Comparison of ENCODE assay signal across 11 cellular contexts in the genomic region with DNA sequence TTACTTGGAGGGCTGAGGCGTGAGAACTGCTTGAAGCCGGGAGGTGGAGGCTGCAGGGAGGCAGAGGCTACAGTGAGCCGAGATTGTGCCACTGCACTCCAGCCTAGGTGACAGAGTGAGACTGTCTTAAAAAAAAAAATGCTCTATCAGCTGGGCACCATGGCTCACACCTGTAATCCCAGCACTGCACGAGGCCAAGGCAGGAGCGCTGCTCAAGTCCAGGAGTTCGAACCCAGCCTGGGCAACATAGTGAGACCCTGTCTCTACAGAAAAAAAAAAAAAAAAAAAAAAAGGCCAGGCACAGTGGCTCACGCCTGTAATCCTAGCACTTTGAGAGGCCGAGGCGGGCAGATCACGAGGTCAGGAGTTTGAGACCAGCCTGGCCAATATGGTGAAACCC. TPM values are rescaled to one million over a fixed set of nuclear protein-coding genes. Genes with fewer than 3 reads are reported as not detected.
A peak's percentile ranks its signal among the peaks of the same experiment; 100 is the strongest.
DNase-seq lines count a peak whose midpoint lies in the region; ATAC-seq, FAIRE-seq and TF ChIP-seq lines count a peak whose summit lies in the region.
"Not testable (repeated sequence)": the region's sequence is repeated elsewhere in the genome, so short reads cannot be mapped to it uniquely, and the experiment has no call there.
"Had no signal": no experiment of that assay in that cellular context is flagged by ENCODE, and none has a peak within 500 bp of the region (broad histone marks: within the 10 kb centered on the region; RNA-seq: fewer than 3 reads in every experiment).

No MANE protein-coding gene starts in this region.

- H3K4me2 ChIP-seq in K562 (ENCODE audit: insufficient read depth, low read length); mesenchymal stem cell (ENCODE audit: low read length, poor library complexity, severe bottlenecking): not testable (repeated sequence)

- H3K23ac ChIP-seq in mesenchymal stem cell (ENCODE audit: low read length in 2 of 2) = not testable (repeated sequence)

- not testable (repeated sequence) for H4K91ac ChIP-seq in mesenchymal stem cell (ENCODE audit: low read length)

- not testable (repeated sequence) for DNase-seq in WTC11 (ENCODE audit: low spot score); K562 (ENCODE audit: extremely low read depth in 1 of 4, low spot score in 3 of 4); mesenchymal stem cell
- peak; percentile 26 for DNase-seq in Right ventricle myocardium inferior (ENCODE audit: missing footprints)

- H3K27ac ChIP-seq in HEK293 (ENCODE audit: extremely low read depth, low read depth, low read length); K562 (ENCODE audit: extremely low read depth, low read depth, low read length); mesenchymal stem cell (ENCODE audit: low read length, poor library complexity, severe bottlenecking): not testable (repeated sequence)
- H3K27ac ChIP-seq in cingulate gyrus (ENCODE audit: low read depth, low read length) = peak overlapping the region; percentile 65
- peak overlapping the region; percentile 56 for H3K27ac ChIP-seq in temporal lobe (ENCODE audit: low read depth, low read length)

- not testable (repeated sequence) for H3K27ac Mint-ChIP-seq in WTC11

- H3K4ac ChIP-seq in mesenchymal stem cell (ENCODE audit: low read depth in 1 of 2, low read length in 2 of 2) = not testable (repeated sequence)

- H3K4me1 Mint-ChIP-seq in WTC11 = not testable (repeated sequence)

- H2AFZ ChIP-seq in K562 (ENCODE audit: low read depth, low read length); mesenchymal stem cell (ENCODE audit: low read depth, low read length): not testable (repeated sequence)

- H3K79me2 ChIP-seq in K562 (ENCODE audit: control insufficient read depth, insufficient read depth, low read length) = peaks cover 60% of the 10 kb centered on the region

- peaks cover 16% of the 10 kb centered on the region for H3K79me1 ChIP-seq in mesenchymal stem cell (replicated peaks; ENCODE audit: low read length, poor library complexity, severe bottlenecking)

- H3K27me3 Mint-ChIP-seq in WTC11 (ENCODE audit: low read depth) = not testable (repeated sequence)

- H3K9ac ChIP-seq in K562 (ENCODE audit: insufficient read depth in 1 of 2, low read depth in 2 of 2, low read length in 2 of 2) = not testable (repeated sequence)
- H3K9ac ChIP-seq in mesenchymal stem cell (ENCODE audit: low read length) = peak overlapping the region; percentile 57

- not testable (repeated sequence) for H3K14ac ChIP-seq in mesenchymal stem cell (ENCODE audit: low read length in 2 of 2)

- H4K8ac ChIP-seq in mesenchymal stem cell (ENCODE audit: low read length) = not testable (repeated sequence)

- H3K36me3 ChIP-seq in HEK293 (ENCODE audit: control insufficient read depth in 2 of 2, insufficient read depth in 1 of 2, low read length in 2 of 2) (peaks cover 11 to 73% of the 10 kb centered on the region in 2 experiments; a peak in 2 of 3 replicates), K562 (ENCODE audit: control insufficient read depth, insufficient read depth, low read length) (peaks cover 80% of the 10 kb centered on the region), mesenchymal stem cell (ENCODE audit: control insufficient read depth in 1 of 2, insufficient read depth in 2 of 2, low read depth in 1 of 2, low read length in 2 of 2) (peaks cover 36 to 46% of the 10 kb centered on the region in 2 experiments)

- in situ Hi-C loops in K562 (cut with MboI) = not testable (repeated sequence)

- not testable (repeated sequence) for FAIRE-seq in K562 (lab: Jason Lieb, UNC)

- 94% methylated on average over 8 of the region's 10 CpGs for WGBS in K562 (ENCODE audit: insufficient coverage, low coverage, missing lambda C conversion rate)
- WGBS in mesenchymal stem cell = 97% methylated on average over 10 of the region's 10 CpGs

- not testable (repeated sequence) for H2BK15ac ChIP-seq in mesenchymal stem cell (ENCODE audit: low read depth, poor library complexity, severe bottlenecking)

- H3K36me3 Mint-ChIP-seq in WTC11 = peaks cover 30% of the 10 kb centered on the region

- H2AK5ac ChIP-seq in mesenchymal stem cell (ENCODE audit: low read length, severe bottlenecking) = not testable (repeated sequence)

- CTCF ChIA-PET in HEK293 (lab: Yijun Ruan, JAX); WTC11 (lab: Charles Lee); K562 (lab: Yijun Ruan, JAX; ENCODE audit: low intra/inter-chr PET ratio): not testable (repeated sequence)

- H3K4me3 Mint-ChIP-seq in WTC11 = not testable (repeated sequence)

- H3K4me1 ChIP-seq in HEK293 (ENCODE audit: control insufficient read depth, insufficient read depth, low read length); K562 (replicated peaks in 1 of 2; ENCODE audit: control insufficient read depth in 2 of 2, insufficient read depth in 2 of 2, low read length in 2 of 2): not testable (repeated sequence)
- H3K4me1 ChIP-seq in mesenchymal stem cell (ENCODE audit: control insufficient read depth, insufficient read depth, low read depth, low read length) = peaks cover 29% of the 10 kb centered on the region

- H3K9me3 Mint-ChIP-seq in WTC11 = not testable (repeated sequence)

- not testable (repeated sequence) for H3K9me3 ChIP-seq in HEK293 (ENCODE audit: control insufficient read depth, insufficient read depth, low read depth, low read length); K562 (replicated peaks; ENCODE audit: control insufficient read depth, insufficient read depth, low read depth, low read length); mesenchymal stem cell (ENCODE audit: control insufficient read depth, low read length)

- POLR2A ChIA-PET in HEK293 (lab: Yijun Ruan, JAX); WTC11 (lab: Charles Lee): not testable (repeated sequence)
- POLR2A ChIA-PET in K562 (lab: Yijun Ruan, JAX) = interaction anchor here (1.2 to 2.1 kb wide), 2 partner anchors 12 to 26 kb away, joined by 3 to 4 read pairs; no protein-coding TSS in a partner anchor

- not testable (repeated sequence) for H3K27me3 ChIP-seq in K562 (ENCODE audit: control insufficient read depth in 2 of 2, insufficient read depth in 2 of 2, low read length in 2 of 2); mesenchymal stem cell (ENCODE audit: control insufficient read depth in 1 of 2, insufficient read depth in 1 of 2, low read length in 2 of 2)

- H3K4me3 ChIP-seq in HEK293 (ENCODE audit: low read depth, low read length); K562; mesenchymal stem cell (ENCODE audit: insufficient read depth in 1 of 2, low read depth in 1 of 2, low read length in 2 of 2): not testable (repeated sequence)

- intact Hi-C loops in K562 (cut with micrococcal nuclease); Right ventricle myocardium inferior (cut with DNase I): not testable (repeated sequence)

- not testable (repeated sequence) for H2BK12ac ChIP-seq in mesenchymal stem cell (ENCODE audit: low read length in 2 of 2)

- not testable (repeated sequence) for TF ChIP-seq EP300 in K562 (IDR thresholded peaks at IDR 0.05; ENCODE audit: low read length)

- H2BK120ac ChIP-seq in mesenchymal stem cell (ENCODE audit: low read depth, low read length) = not testable (repeated sequence)

- ATAC-seq in WTC11, K562, Right ventricle myocardium inferior: not testable (repeated sequence)

- TF ChIP-seq CTCF in HEK293 (tag by site-specific recombination; IDR thresholded peaks at IDR 0.05); WTC11 (IDR thresholded peaks at IDR 0.05); K562 (IDR thresholded peaks at IDR 0.05 in 2 of 3, conservative IDR thresholded peaks at IDR 0.05 in 1 of 3; ENCODE audit: insufficient read depth in 2 of 3, low read depth in 1 of 3, low read length in 3 of 3): not testable (repeated sequence)

- BruUV-seq in K562 (replicated peaks; lab: Mats Ljungman, UMichigan) = not testable (repeated sequence)

- not testable (repeated sequence) for TF ChIP-seq POLR2A in K562 (conservative IDR thresholded peaks at IDR 0.05)

- H2BK5ac ChIP-seq in mesenchymal stem cell (ENCODE audit: low read depth, low read length, poor library complexity, severe bottlenecking) = not testable (repeated sequence)

- H3K18ac ChIP-seq in mesenchymal stem cell (ENCODE audit: low read depth in 1 of 2, low read length in 2 of 2) = not testable (repeated sequence)

- not testable (repeated sequence) for H3K9me1 ChIP-seq in K562 (ENCODE audit: control insufficient read depth, insufficient read depth, low read length)

- H4K20me1 ChIP-seq in K562 (replicated peaks; ENCODE audit: control insufficient read depth, insufficient read depth, low read length) = peaks cover 13% of the 10 kb centered on the region; the same call in 1 of the 2 replicates

- TF ChIP-seq RAD21 in K562 (CRISPR knock-in tag; conservative IDR thresholded peaks at IDR 0.05 in 1 of 2, IDR thresholded peaks at IDR 0.05 in 1 of 2) = not testable (repeated sequence)

RNA-seq across cellular contexts. Expression of a gene that starts 11.3 kb away (rescaled TPM):
- total RNA-seq in WTC11 (2021) (45.0 to 66.7 TPM (median 47.7 TPM) in 3 replicates), K562 (2014; rRNA removed) (99.1 and 118 TPM in 2 replicates), K562 (2014; rRNA removed; fragmentation: Illumina TruSeq; extraction: Trizol) (26.9 and 33.1 TPM in 2 replicates), K562 (2015; rRNA removed; fragmentation: Illumina TruSeq; extraction: Trizol) (48.3 and 49.6 TPM in 2 replicates), K562 (2021) (105 and 109 TPM in 2 replicates), Right ventricle myocardium inferior (39.8 TPM), temporal lobe (57.3 TPM)
- 127 and 320 TPM in 2 replicates for total RNA-seq in K562 (2011; cell fraction: chromatin; rRNA removed; ENCODE audit: low replicate concordance)
- total RNA-seq in K562 (2011; cell fraction: nucleolus; rRNA removed) = 226 and 230 TPM in 2 replicates
- 127 and 144 TPM in 2 replicates for total RNA-seq in K562 (2011; cell fraction: nucleoplasm; rRNA removed)
- polyA plus RNA-seq in K562 (2011; rRNA removed) (28.3 and 38.6 TPM in 2 replicates), K562 (2014; fragmentation: Illumina TruSeq; extraction: Trizol) (35.0 and 44.2 TPM in 2 replicates), K562 (2014; fragmentation: Nextera tagmentation; extraction: Ambion mirVana) (1 to 10 TPM; 3.9 to 5.6 TPM), K562 (2014; rRNA removed) (67.7 and 72.0 TPM in 2 replicates)
- polyA plus RNA-seq in K562 (2011; cell fraction: cytosol; rRNA removed) = 25.3 and 48.8 TPM in 2 replicates
- 122 and 226 TPM in 2 replicates for polyA plus RNA-seq in K562 (2011; cell fraction: nucleus; rRNA removed)
- polyA plus RNA-seq in K562 (2012) = 34.0 and 53.2 TPM in 2 replicates
- polyA minus RNA-seq in K562 (2011; rRNA and poly(A)+ RNA removed) = 43.8 and 47.1 TPM in 2 replicates
- 67.2 and 76.8 TPM in 2 replicates for polyA minus RNA-seq in K562 (2011; cell fraction: cytosol; rRNA and poly(A)+ RNA removed)
- 76.1 and 82.1 TPM in 2 replicates for polyA minus RNA-seq in K562 (2011; cell fraction: nucleus; rRNA and poly(A)+ RNA removed)
- polyA plus RNA-seq in mesenchymal stem cell (2013, experiment 1 of 2) = 17.9 TPM
- polyA plus RNA-seq in mesenchymal stem cell (2013, experiment 2 of 2) = 17.5 TPM

RNA-seq across cellular contexts. Expression of a gene that starts 26.6 kb away (rescaled TPM):
- total RNA-seq in WTC11 (2021) (113 to 128 TPM (median 119 TPM) in 3 replicates), K562 (2014; rRNA removed) (51.8 and 60.7 TPM in 2 replicates), K562 (2014; rRNA removed; fragmentation: Illumina TruSeq; extraction: Trizol) (76.3 and 81.4 TPM in 2 replicates), K562 (2015; rRNA removed; fragmentation: Illumina TruSeq; extraction: Trizol) (55.7 and 58.8 TPM in 2 replicates), K562 (2021) (112 and 126 TPM in 2 replicates), Right ventricle myocardium inferior (37.0 TPM), temporal lobe (90.0 TPM)
- 289 and 389 TPM in 2 replicates for total RNA-seq in K562 (2011; cell fraction: chromatin; rRNA removed; ENCODE audit: low replicate concordance)
- 139 and 156 TPM in 2 replicates for total RNA-seq in K562 (2011; cell fraction: nucleolus; rRNA removed)
- 199 and 236 TPM in 2 replicates for total RNA-seq in K562 (2011; cell fraction: nucleoplasm; rRNA removed)
- polyA plus RNA-seq in K562 (2011; rRNA removed) (48.5 and 59.2 TPM in 2 replicates), K562 (2014; fragmentation: Illumina TruSeq; extraction: Trizol) (62.7 and 74.1 TPM in 2 replicates), K562 (2014; fragmentation: Nextera tagmentation; extraction: Ambion mirVana) (1 to 10 TPM; 6.4 to 9.7 TPM), K562 (2014; rRNA removed) (53.5 and 58.5 TPM in 2 replicates)
- 29.9 and 35.2 TPM in 2 replicates for polyA plus RNA-seq in K562 (2011; cell fraction: cytosol; rRNA removed)
- polyA plus RNA-seq in K562 (2011; cell fraction: nucleus; rRNA removed) = 134 and 155 TPM in 2 replicates
- 52.3 and 53.7 TPM in 2 replicates for polyA plus RNA-seq in K562 (2012)
- polyA minus RNA-seq in K562 (2011; rRNA and poly(A)+ RNA removed) = 106 and 124 TPM in 2 replicates
- polyA minus RNA-seq in K562 (2011; cell fraction: cytosol; rRNA and poly(A)+ RNA removed) = 58.0 and 70.8 TPM in 2 replicates
- polyA minus RNA-seq in K562 (2011; cell fraction: nucleus; rRNA and poly(A)+ RNA removed) = 57.1 and 96.7 TPM in 2 replicates
- 17.1 TPM for polyA plus RNA-seq in mesenchymal stem cell (2013, experiment 1 of 2)
- 16.3 TPM for polyA plus RNA-seq in mesenchymal stem cell (2013, experiment 2 of 2)

RNA-seq across cellular contexts. Expression of a gene that starts 51.5 kb away (rescaled TPM):
- total RNA-seq in WTC11 (2021) (18.2 to 19.9 TPM (median 19.7 TPM) in 3 replicates), K562 (2014; rRNA removed) (39.9 and 43.8 TPM in 2 replicates), K562 (2014; rRNA removed; fragmentation: Illumina TruSeq; extraction: Trizol) (6.3 and 6.5 TPM in 2 replicates), K562 (2015; rRNA removed; fragmentation: Illumina TruSeq; extraction: Trizol) (12.7 and 14.1 TPM in 2 replicates), K562 (2021) (47.8 and 60.4 TPM in 2 replicates), Right ventricle myocardium inferior (1.8 TPM), temporal lobe (6.1 TPM)
- total RNA-seq in K562 (2011; cell fraction: chromatin; rRNA removed; ENCODE audit: low replicate concordance) = 54.4 and 166 TPM in 2 replicates
- total RNA-seq in K562 (2011; cell fraction: nucleolus; rRNA removed) = 200 and 208 TPM in 2 replicates
- total RNA-seq in K562 (2011; cell fraction: nucleoplasm; rRNA removed) = 76.8 and 80.7 TPM in 2 replicates
- polyA plus RNA-seq in K562 (2011; rRNA removed) (20.4 and 21.7 TPM in 2 replicates), K562 (2014; fragmentation: Illumina TruSeq; extraction: Trizol) (8.4 and 22.9 TPM in 2 replicates), K562 (2014; fragmentation: Nextera tagmentation; extraction: Ambion mirVana) (1 to 10 TPM; 1.2 to 1.7 TPM), K562 (2014; rRNA removed) (48.9 and 51.5 TPM in 2 replicates)
- polyA plus RNA-seq in K562 (2011; cell fraction: cytosol; rRNA removed) = 18.7 and 54.2 TPM in 2 replicates
- polyA plus RNA-seq in K562 (2011; cell fraction: nucleus; rRNA removed) = 176 and 334 TPM in 2 replicates
- 15.0 and 22.4 TPM in 2 replicates for polyA plus RNA-seq in K562 (2012)
- polyA minus RNA-seq in K562 (2011; rRNA and poly(A)+ RNA removed) = 3.9 and 9.3 TPM in 2 replicates
- polyA minus RNA-seq in K562 (2011; cell fraction: cytosol; rRNA and poly(A)+ RNA removed) = 30.2 and 37.6 TPM in 2 replicates
- 59.1 and 74.0 TPM in 2 replicates for polyA minus RNA-seq in K562 (2011; cell fraction: nucleus; rRNA and poly(A)+ RNA removed)
- polyA plus RNA-seq in mesenchymal stem cell (2013, experiment 1 of 2) = 0.65 TPM
- polyA plus RNA-seq in mesenchymal stem cell (2013, experiment 2 of 2) = 0.48 TPM
- polyA plus RNA-seq: CD14-positive monocyte; CD4-positive, alpha-beta memory T cell; CD4-positive, CD25-positive, alpha-beta regulatory T cell; CD8-positive, alpha-beta memory T cell had no signal
